In the genomic region with DNA sequence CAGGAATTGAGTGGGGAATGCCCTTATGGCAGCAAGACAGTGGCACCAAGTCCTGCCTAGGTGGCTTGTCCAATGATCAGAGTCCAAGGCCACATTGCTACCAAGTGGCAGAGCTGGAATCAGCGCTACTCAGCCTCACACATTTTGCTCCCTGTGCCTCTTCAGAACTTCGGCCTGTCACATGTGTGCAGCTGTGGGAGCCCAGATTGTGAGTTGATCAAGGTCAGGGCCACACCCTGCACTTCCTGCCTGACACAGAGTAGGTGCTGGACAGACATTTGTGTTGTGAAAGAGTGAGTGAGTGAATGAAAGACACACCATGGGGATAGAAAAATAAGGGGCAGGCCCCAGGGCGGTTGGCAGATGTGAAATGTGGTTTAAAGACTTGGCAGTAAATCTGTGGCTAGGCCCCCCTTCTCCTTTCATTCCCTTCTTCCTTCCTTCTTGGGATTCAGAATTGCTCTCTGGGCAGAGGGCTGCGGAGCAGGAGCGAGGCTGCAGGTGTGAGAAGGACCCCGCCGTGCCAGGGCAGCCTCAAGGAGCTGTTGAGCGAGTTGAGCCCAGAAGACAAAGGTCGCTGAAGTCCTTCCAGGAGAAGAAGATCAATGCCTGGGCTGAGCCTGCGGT, we compare ENCODE assay signal across 9 cellular contexts. TPM values are rescaled to one million over a fixed set of nuclear protein-coding genes. Genes with fewer than 3 reads are reported as not detected.
DNase-seq lines count a peak whose midpoint lies in the region; ATAC-seq, FAIRE-seq and TF ChIP-seq lines count a peak whose summit lies in the region.
"Had no signal": no experiment of that assay in that cellular context is flagged by ENCODE, and none has a peak within 500 bp of the region (broad histone marks: within the 10 kb centered on the region; RNA-seq: fewer than 3 reads in every experiment).

No MANE protein-coding gene starts in this region.

- H4K20me1 ChIP-seq in HepG2 (ENCODE audit: insufficient read depth, low read length) = no peaks in the 10 kb centered on the region

- POLR2A ChIA-PET in HepG2 (lab: Yijun Ruan, JAX) = interaction anchor here (1.1 kb wide), 1 partner anchor 45 kb away, joined by 3 read pairs; no protein-coding TSS in a partner anchor

- no peak for TF ChIP-seq POLR2A in HepG2 (IDR thresholded peaks at IDR 0.05; ENCODE audit: insufficient read depth in 1 of 2, low read depth in 2 of 2, low read length in 2 of 2)

- no peak overlapping the region for H3K9ac ChIP-seq in HepG2 (ENCODE audit: insufficient read depth, low read depth, low read length)

- no peak for TF ChIP-seq CTCF in HepG2 (CRISPR knock-in tag; IDR thresholded peaks at IDR 0.05)

- peak overlapping the region; percentile 28 for H3K4me2 ChIP-seq in HepG2 (ENCODE audit: low read depth, low read length)

- H3K9me3 ChIP-seq in KOPT-K1 (ENCODE audit: insufficient read depth, low read length, poor library complexity, severe bottlenecking) (no peaks in the 10 kb centered on the region), HepG2 (ENCODE audit: low read length) (no peaks in the 10 kb centered on the region)

- TF ChIP-seq EP300 in HepG2 (IDR thresholded peaks at IDR 0.05; ENCODE audit: low read depth in 2 of 2, low read length in 2 of 2) (no peak), HepG2 (CRISPR knock-in tag; IDR thresholded peaks at IDR 0.05; ENCODE audit: borderline replicate concordance) (peak; percentile 34; the same call in 1 of the 2 replicates)

- no peaks in the 10 kb centered on the region for H3K79me2 ChIP-seq in HepG2 (ENCODE audit: insufficient read depth, low read length)

- H3K4me3 ChIP-seq in HepG2 (replicated peaks in 1 of 3; ENCODE audit: insufficient read depth in 1 of 3, low read depth in 2 of 3, low read length in 3 of 3) = 0 out of 6 replicates have a peak overlapping the region, but pooled peaks of 1 of the 3 experiments have one; percentile 5

- WGBS in HepG2 (ENCODE audit: low lambda C conversion rate) = 62% methylated on average over 8 of the region's 10 CpGs

- no peak for TF ChIP-seq RAD21 in HepG2 (CRISPR knock-in tag; IDR thresholded peaks at IDR 0.05)

- FAIRE-seq in HepG2 (lab: Jason Lieb, UNC) = peak; percentile 63

- in situ Hi-C loops in HepG2 (cut with HindIII; ENCODE audit: extremely low pct_ligation_motif_present, low pct_unique_long_range_greater_than_20kb) = loop anchor here (10.0 kb wide), 1 partner anchor 488 kb away; no protein-coding TSS in a partner anchor

- CTCF ChIA-PET in HepG2 (lab: Yijun Ruan, JAX; ENCODE audit: low intra/inter-chr PET ratio, low total read pairs) = no interaction called here

- H3K4me1 ChIP-seq in HepG2 (ENCODE audit: insufficient read depth, low read length) = peaks cover 38% of the 10 kb centered on the region

- peak overlapping the region; percentile 5 for H3K27ac ChIP-seq in KOPT-K1 (ENCODE audit: low read depth, low read length, poor library complexity, severe bottlenecking)
- H3K27ac ChIP-seq in HepG2 (ENCODE audit: extremely low read length, insufficient read depth, low read length) = no peak overlapping the region

- no peak overlapping the region for H2AFZ ChIP-seq in HepG2 (ENCODE audit: low read length)

- H3K36me3 ChIP-seq in KOPT-K1 (ENCODE audit: insufficient read depth, low read length) (no peaks in the 10 kb centered on the region), HepG2 (replicated peaks in 1 of 2; ENCODE audit: control insufficient read depth in 1 of 2, insufficient read depth in 2 of 2, low read length in 2 of 2) (no peaks in the 10 kb centered on the region; a peak in 1 of 5 replicates)

- peak; percentile 82 for ATAC-seq in HepG2

- H3K27me3 ChIP-seq in HepG2 (ENCODE audit: control insufficient read depth in 1 of 2, insufficient read depth in 2 of 2, low read length in 2 of 2) = no peaks in the 10 kb centered on the region; a peak in 1 of 5 replicates

- intact Hi-C loops in HepG2 (cut with micrococcal nuclease; ENCODE audit: unreplicated experiment) = no loop called here

- BruUV-seq in HepG2 (replicated peaks; lab: Mats Ljungman, UMichigan) = no TSS peak

- DNase-seq in CD1c-positive myeloid dendritic cell (ENCODE audit: extremely low spot score) = peak; percentile 32
- peak; percentile 5 for DNase-seq in activated gamma-delta T cell treated with anti-CD3 and anti-CD28 coated beads, Interleukin-2, amount 50 U/mL, for 16 hours (ENCODE audit: low read depth)
- peak; percentile 66 for DNase-seq in HepG2 (ENCODE audit: low spot score)
- DNase-seq in NCI-H1694 (lab: John Stamatoyannopoulos, UW) = no peak
- DNase-seq in NCI-H187 treated with DMSO at 0.1 percent for 48 hours (lab: John Stamatoyannopoulos, UW) = no peak
- DNase-seq in effector CD8-positive, alpha-beta T cell (lab: John Stamatoyannopoulos, UW) = no peak
- DNase-seq in NCI-H2107 (lab: John Stamatoyannopoulos, UW) = no peak
- DNase-seq: dermis blood vessel endothelial cell had no signal

TF ChIP-seq in HepG2, 621 proteins besides CTCF, POLR2A, EP300 and RAD21 (continues in another document):
- TF ChIP-seq KLF16 (CRISPR knock-in tag; IDR thresholded peaks at IDR 0.05) (no peak), STAT6 (CRISPR knock-in tag; IDR thresholded peaks at IDR 0.05; ENCODE audit: borderline replicate concordance) (no peak), HOXA5 (CRISPR knock-in tag; IDR thresholded peaks at IDR 0.05) (no peak), GABPB1 (CRISPR knock-in tag; IDR thresholded peaks at IDR 0.05) (peak; percentile 57), ZBTB14 (CRISPR knock-in tag; IDR thresholded peaks at IDR 0.05) (no peak), ZNF460 (CRISPR knock-in tag; IDR thresholded peaks at IDR 0.05; ENCODE audit: borderline replicate concordance) (no peak)

RNA-seq across cellular contexts. Expression of gene WDR25, which starts 30.3 kb away (rescaled TPM):
- total RNA-seq in HepG2 (2016; rRNA removed; fragmentation: Illumina TruSeq; extraction: Trizol) = 4.2 and 4.6 TPM in 2 replicates
- total RNA-seq in HepG2 (2016; cell fraction: cytosol; rRNA removed; fragmentation: Illumina TruSeq; extraction: Trizol; ENCODE audit: low read depth) = 4.4 and 4.8 TPM in 2 replicates
- 3.9 and 4.2 TPM in 2 replicates for total RNA-seq in HepG2 (2016; cell fraction: insoluble cytoplasmic fraction; rRNA removed; fragmentation: Illumina TruSeq; extraction: Trizol)
- total RNA-seq in HepG2 (2016; cell fraction: membrane; rRNA removed; fragmentation: Illumina TruSeq; extraction: Trizol) = 3.5 and 3.9 TPM in 2 replicates
- 2.5 and 2.6 TPM in 2 replicates for total RNA-seq in HepG2 (2016; cell fraction: nucleus; rRNA removed; fragmentation: Illumina TruSeq; extraction: Trizol)
- polyA plus RNA-seq in HepG2 (2011; rRNA removed) = 2.4 and 2.7 TPM in 2 replicates
- 1.7 and 2.6 TPM in 2 replicates for polyA plus RNA-seq in HepG2 (2011; cell fraction: cytosol; rRNA removed)
- polyA plus RNA-seq in HepG2 (2011; cell fraction: nucleus; rRNA removed) = 2.3 and 2.6 TPM in 2 replicates
- polyA plus RNA-seq in HepG2 (2012) = 1.7 TPM in 2 replicates
- 1.4 and 2.7 TPM in 2 replicates for polyA plus RNA-seq in HepG2 (2016; cell fraction: cytosol; fragmentation: Illumina TruSeq; extraction: Trizol; ENCODE audit: low read depth)
- 4.5 and 5.6 TPM in 2 replicates for polyA plus RNA-seq in HepG2 (2016; cell fraction: insoluble cytoplasmic fraction; fragmentation: Illumina TruSeq; extraction: Trizol; ENCODE audit: low read depth)
- polyA plus RNA-seq in HepG2 (2016; cell fraction: membrane; fragmentation: Illumina TruSeq; extraction: Trizol; ENCODE audit: low read depth) = 1.9 and 2.2 TPM in 2 replicates
- polyA plus RNA-seq in HepG2 (2016; cell fraction: nucleus; fragmentation: Illumina TruSeq; extraction: Trizol; ENCODE audit: insufficient read depth, low read depth) = 3.1 and 4.3 TPM in 2 replicates
- 6.6 and 21.3 TPM in 2 replicates for polyA minus RNA-seq in HepG2 (2011; rRNA and poly(A)+ RNA removed; ENCODE audit: low replicate concordance)
- 2.1 and 2.2 TPM in 2 replicates for polyA minus RNA-seq in HepG2 (2011; cell fraction: cytosol; rRNA and poly(A)+ RNA removed)
- 3.7 and 5.2 TPM in 2 replicates for polyA minus RNA-seq in HepG2 (2011; cell fraction: nucleus; rRNA and poly(A)+ RNA removed)

Comparison
In these comparisons a context has a peak if more than half of its experiments do, and no peak if none do; other contexts are left out.
1. DNase-seq: peak in CD1c-positive myeloid dendritic cell (single experiment), activated gamma-delta T cell treated with anti-CD3 and anti-CD28 coated beads, Interleukin-2, amount 50 U/mL, for 16 hours (single experiment) and HepG2 (single experiment); none in NCI-H1694 (single experiment), NCI-H187 treated with DMSO at 0.1 percent for 48 hours (single experiment), effector CD8-positive, alpha-beta T cell (single experiment) and NCI-H2107 (single experiment).